In genomic region chr9:130138791-130139190, GRCh38 we compare ENCODE assay signal across 1 cellular context.
TF ChIP-seq lines count a peak whose summit lies in the region.

No MANE protein-coding gene starts in this region.

TF ChIP-seq in K562, 482 proteins besides CTCF, POLR2A, EP300 and RAD21 (continued from another document):
- TF ChIP-seq, protein P1, sequence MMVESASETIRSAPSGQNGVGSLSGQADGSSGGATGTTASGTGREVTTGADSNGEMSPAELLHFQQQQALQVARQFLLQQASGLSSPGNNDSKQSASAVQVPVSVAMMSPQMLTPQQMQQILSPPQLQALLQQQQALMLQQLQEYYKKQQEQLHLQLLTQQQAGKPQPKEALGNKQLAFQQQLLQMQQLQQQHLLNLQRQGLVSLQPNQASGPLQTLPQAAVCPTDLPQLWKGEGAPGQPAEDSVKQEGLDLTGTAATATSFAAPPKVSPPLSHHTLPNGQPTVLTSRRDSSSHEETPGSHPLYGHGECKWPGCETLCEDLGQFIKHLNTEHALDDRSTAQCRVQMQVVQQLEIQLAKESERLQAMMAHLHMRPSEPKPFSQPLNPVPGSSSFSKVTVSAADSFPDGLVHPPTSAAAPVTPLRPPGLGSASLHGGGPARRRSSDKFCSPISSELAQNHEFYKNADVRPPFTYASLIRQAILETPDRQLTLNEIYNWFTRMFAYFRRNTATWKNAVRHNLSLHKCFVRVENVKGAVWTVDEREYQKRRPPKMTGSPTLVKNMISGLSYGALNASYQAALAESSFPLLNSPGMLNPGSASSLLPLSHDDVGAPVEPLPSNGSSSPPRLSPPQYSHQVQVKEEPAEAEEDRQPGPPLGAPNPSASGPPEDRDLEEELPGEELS (CRISPR knock-in tag; IDR thresholded peaks at IDR 0.05; ENCODE audit: borderline replicate concordance), result no peak
- TF ChIP-seq NR4A1 (CRISPR knock-in tag; IDR thresholded peaks at IDR 0.05) (no peak), NR4A1 (tag; IDR thresholded peaks at IDR 0.05) (0 out of 2 replicates have a peak, but pooled peaks have one; percentile 13), GTF2E2 (tag; IDR thresholded peaks at IDR 0.05) (no peak)
- TF ChIP-seq, protein P2, sequence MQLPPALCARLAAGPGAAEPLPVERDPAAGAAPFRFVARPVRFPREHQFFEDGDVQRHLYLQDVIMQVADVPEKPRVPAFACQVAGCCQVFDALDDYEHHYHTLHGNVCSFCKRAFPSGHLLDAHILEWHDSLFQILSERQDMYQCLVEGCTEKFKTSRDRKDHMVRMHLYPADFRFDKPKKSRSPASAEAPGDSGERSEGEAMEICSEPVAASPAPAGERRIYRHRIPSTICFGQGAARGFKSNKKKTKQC (CRISPR knock-in tag; IDR thresholded peaks at IDR 0.05), result no peak
